ENCODE assay signal across 10 cellular contexts in genomic region chr3:129280183-129280582, GRCh38. TPM values are rescaled to one million over a fixed set of nuclear protein-coding genes. Genes with fewer than 3 reads are reported as not detected.
DNase-seq lines count a peak whose midpoint lies in the region; ATAC-seq, FAIRE-seq and TF ChIP-seq lines count a peak whose summit lies in the region.
"Had no signal": no experiment of that assay in that cellular context is flagged by ENCODE, and none has a peak within 500 bp of the region (broad histone marks: within the 10 kb centered on the region; RNA-seq: fewer than 3 reads in every experiment).

No MANE protein-coding gene starts in this region.

- no peak overlapping the region for H2BK12ac ChIP-seq in H1 (ENCODE audit: low read depth, low read length)

- H4K20me1 ChIP-seq in MM.1S (ENCODE audit: insufficient read depth, low read length) = no peaks in the 10 kb centered on the region
- no peaks in the 10 kb centered on the region for H4K20me1 ChIP-seq in H1 (replicated peaks in 1 of 2; ENCODE audit: control insufficient read depth in 1 of 2, insufficient read depth in 2 of 2, low read length in 2 of 2)

- 90% methylated on average over 2 of the region's 2 CpGs; no CpG with 5 or more reads in 1 of the 2 experiments for WGBS in H1 (ENCODE audit: extremely low coverage in 1 of 2, insufficient coverage in 1 of 2, insufficient read length in 1 of 2, insufficient replicate concordance in 2 of 2, low coverage in 1 of 2, low lambda C conversion rate in 2 of 2, missing lambda C conversion rate in 1 of 2), 2 experiments

- no peak for TF ChIP-seq CTCF in MM.1S (IDR thresholded peaks at IDR 0.05; ENCODE audit: low read length)
- no peak for TF ChIP-seq CTCF in H1 (IDR thresholded peaks at IDR 0.05; ENCODE audit: control extremely low read depth in 1 of 3, insufficient read depth in 1 of 3, low read depth in 1 of 3, low read length in 3 of 3)
- no peak for TF ChIP-seq CTCF in nephron progenitor cell (IDR thresholded peaks at IDR 0.05)
- no peak for TF ChIP-seq CTCF in left lung (IDR thresholded peaks at IDR 0.05)

- no peaks in the 10 kb centered on the region for H3K27me3 Mint-ChIP-seq in CD4-positive, alpha-beta memory T cell
- peaks cover 3% of the 10 kb centered on the region for H3K27me3 Mint-ChIP-seq in nephron progenitor cell (ENCODE audit: low read depth, poor library complexity)

- no peak overlapping the region for H3K18ac ChIP-seq in H1 (ENCODE audit: extremely low read depth, low read length)

- H3K36me3 ChIP-seq in CD4-positive, alpha-beta memory T cell (ENCODE audit: insufficient read depth, low read length) = peaks cover 17% of the 10 kb centered on the region
- H3K36me3 ChIP-seq in MM.1S (replicated peaks; ENCODE audit: insufficient read depth, low read length) = no peaks in the 10 kb centered on the region; the same call in 1 of the 2 replicates
- H3K36me3 ChIP-seq in H1 (ENCODE audit: control insufficient read depth in 2 of 4, insufficient read depth in 4 of 4, low read length in 3 of 4) = peaks cover 2 to 21% (median 10%) of the 10 kb centered on the region in 4 experiments; a peak in 7 of 8 replicates
- peaks cover 0 to 28% of the 10 kb centered on the region in 2 donors for H3K36me3 ChIP-seq in left lung

- TF ChIP-seq POLR2A in H1 (IDR thresholded peaks at IDR 0.05; ENCODE audit: control extremely low read depth in 1 of 2, low read depth in 2 of 2, low read length in 2 of 2) = no peak

- no peak for FAIRE-seq in H1 (lab: Jason Lieb, UNC)
- FAIRE-seq: G401.6, islet of Langerhans had no signal

- TF ChIP-seq EP300 in H1 (IDR thresholded peaks at IDR 0.05; ENCODE audit: borderline replicate concordance in 1 of 2, low read depth in 2 of 2, low read length in 2 of 2) = no peak

- no peak for ATAC-seq in left lung

- no peak overlapping the region for H2AFZ ChIP-seq in MM.1S (ENCODE audit: low read length)
- no peak overlapping the region for H2AFZ ChIP-seq in H1 (ENCODE audit: low read length)

- CTCF ChIA-PET in CD4-positive, alpha-beta memory T cell (lab: Charles Lee; ENCODE audit: partially characterized antibody) = interaction anchor here (1.1 to 3.2 kb wide), 3 partner anchors 36 to 310 kb away, joined by 4 to 22 read pairs (median 5); a partner anchor contains a TSS
- CTCF ChIA-PET in H1 (lab: Charles Lee; ENCODE audit: partially characterized antibody) (interaction anchor here (0.6 to 1.3 kb wide), 6 partner anchors 8 to 370 kb away, joined by 3 to 8 read pairs (median 4); a partner anchor contains a TSS), HEK293T (lab: Yijun Ruan, JAX) (interaction anchor here (1.1 to 1.8 kb wide), 2 partner anchors 35 to 36 kb away, joined by 4 to 6 read pairs; a partner anchor contains a TSS)

- TF ChIP-seq RAD21 in H1 (IDR thresholded peaks at IDR 0.05 in 1 of 2, conservative IDR thresholded peaks at IDR 0.05 in 1 of 2; ENCODE audit: low read depth in 2 of 2, low read length in 2 of 2) = no peak

- H2BK5ac ChIP-seq in H1 (ENCODE audit: low read depth, low read length) = no peak overlapping the region

- no peak overlapping the region for H3K23ac ChIP-seq in H1 (ENCODE audit: insufficient read length)

- peaks cover 26 to 66% (median 45%) of the 10 kb centered on the region in 4 donors for H3K4me1 Mint-ChIP-seq in CD4-positive, alpha-beta memory T cell
- peaks cover 38% of the 10 kb centered on the region for H3K4me1 Mint-ChIP-seq in nephron progenitor cell

- H3K4me3 Mint-ChIP-seq in CD4-positive, alpha-beta memory T cell = peak overlapping the region in 7 of 8 donors; percentile 54 to 99 (median 96)
- peak overlapping the region; percentile 98 for H3K4me3 Mint-ChIP-seq in nephron progenitor cell

- H3F3A ChIP-seq in MM.1S (ENCODE audit: insufficient read depth, low read length) = peaks cover 64% of the 10 kb centered on the region

- H3K36me3 Mint-ChIP-seq in CD4-positive, alpha-beta memory T cell = peaks cover 14 to 54% of the 10 kb centered on the region in 2 donors
- H3K36me3 Mint-ChIP-seq in nephron progenitor cell (ENCODE audit: low read depth) = peaks cover 54% of the 10 kb centered on the region

- H2BK120ac ChIP-seq in H1 (replicated peaks; ENCODE audit: low read depth, low read length) = no peak overlapping the region

- H3K27ac ChIP-seq in CD4-positive, alpha-beta memory T cell (ENCODE audit: low read depth, low read length) = peak overlapping the region; percentile 99
- H3K27ac ChIP-seq in MM.1S (ENCODE audit: low read length) (peak overlapping the region; percentile 90; the same call in 1 of the 2 replicates), H1 (ENCODE audit: low read depth, low read length) (no peak overlapping the region), left lung (no peak overlapping the region)

- H3K4me2 ChIP-seq in MM.1S (ENCODE audit: low read depth, low read length) = peak overlapping the region; percentile 69
- H3K4me2 ChIP-seq in H1 (ENCODE audit: insufficient read depth in 1 of 2, low read depth in 2 of 2, low read length in 2 of 2) = peak overlapping the region; percentile 87 to 99

- H3K79me1 ChIP-seq in H1 (ENCODE audit: low read depth, low read length) = no peaks in the 10 kb centered on the region

- H3K27ac Mint-ChIP-seq in CD4-positive, alpha-beta memory T cell = peak overlapping the region; percentile 56 to 99 (median 99)
- no peak overlapping the region for H3K27ac Mint-ChIP-seq in nephron progenitor cell

- no peak overlapping the region for H2AK5ac ChIP-seq in H1 (ENCODE audit: low read depth, low read length)

- no peaks in the 10 kb centered on the region for H3K9me2 ChIP-seq in MM.1S (replicated peaks; ENCODE audit: insufficient read depth, low read length)

- H4K8ac ChIP-seq in H1 (ENCODE audit: extremely low read depth, insufficient read depth, low read length) = no peak overlapping the region

- H3K9me3 Mint-ChIP-seq in CD4-positive, alpha-beta memory T cell = no peaks in the 10 kb centered on the region
- H3K9me3 Mint-ChIP-seq in nephron progenitor cell = no peaks in the 10 kb centered on the region

- H3K4me3 ChIP-seq in CD4-positive, alpha-beta memory T cell (ENCODE audit: low read length in 2 of 2) = peak overlapping the region; percentile 69 to 85
- H3K4me3 ChIP-seq in MM.1S (ENCODE audit: low read length) (peak overlapping the region; percentile 99), H1 (ENCODE audit: extremely low read depth in 1 of 4, insufficient read depth in 2 of 4, low read depth in 3 of 4, low read length in 4 of 4) (peak overlapping the region; percentile 92 to 96 (median 94); a peak in 7 of 8 replicates), left lung (peak overlapping the region in 1 of 2 donors; percentile 81)

- no peak overlapping the region for H2BK20ac ChIP-seq in H1 (ENCODE audit: low read length)

- peaks cover 44% of the 10 kb centered on the region for H3K4me1 ChIP-seq in CD4-positive, alpha-beta memory T cell (ENCODE audit: insufficient read depth, low read length)
- H3K4me1 ChIP-seq in MM.1S (ENCODE audit: low read length) = peaks cover 68% of the 10 kb centered on the region
- peaks cover 0 to 13% (median 6%) of the 10 kb centered on the region in 4 experiments; a peak in 6 of 7 replicates for H3K4me1 ChIP-seq in H1 (replicated peaks in 1 of 4; ENCODE audit: control insufficient read depth in 3 of 4, insufficient read depth in 4 of 4, low read length in 3 of 4)
- H3K4me1 ChIP-seq in left lung = peaks cover 10 to 47% of the 10 kb centered on the region in 2 donors

- intact Hi-C loops in CD4-positive, alpha-beta memory T cell (cut with micrococcal nuclease) = no loop called here
- intact Hi-C loops in left lung (cut with DNase I) = no loop called here

- H3K79me2 ChIP-seq in MM.1S (ENCODE audit: low read length) (peaks cover 59% of the 10 kb centered on the region), H1 (ENCODE audit: control insufficient read depth in 1 of 2, insufficient read depth in 2 of 2, low read length in 2 of 2) (peaks cover 0 to 7% of the 10 kb centered on the region in 2 experiments; a peak in 2 of 4 replicates)

- peaks cover 7% of the 10 kb centered on the region; the same call in 1 of the 2 replicates for H3K23me2 ChIP-seq in H1 (ENCODE audit: low read depth, low read length)

- H3K9me3 ChIP-seq in CD4-positive, alpha-beta memory T cell (ENCODE audit: control insufficient read depth in 1 of 2, low read length in 2 of 2) = no peaks in the 10 kb centered on the region
- H3K9me3 ChIP-seq in MM.1S (replicated peaks; ENCODE audit: insufficient read depth, low read length) = no peaks in the 10 kb centered on the region
- H3K9me3 ChIP-seq in H1 (ENCODE audit: insufficient read depth in 2 of 2, low read depth in 1 of 2, low read length in 1 of 2) = no peaks in the 10 kb centered on the region
- no peaks in the 10 kb centered on the region for H3K9me3 ChIP-seq in left lung

- H3K9ac ChIP-seq in MM.1S (ENCODE audit: low read length) (peak overlapping the region; percentile 100), H1 (replicated peaks in 1 of 4; ENCODE audit: extremely low read depth in 1 of 4, low read depth in 3 of 4, low read length in 3 of 4) (no peak overlapping the region; a peak in 1 of 7 replicates)

- no peak overlapping the region for H4K91ac ChIP-seq in H1 (replicated peaks; ENCODE audit: insufficient read length, low read length)

- H3K27me3 ChIP-seq in CD4-positive, alpha-beta memory T cell (ENCODE audit: insufficient read depth, low read length) = no peaks in the 10 kb centered on the region
- H3K27me3 ChIP-seq in MM.1S (replicated peaks; ENCODE audit: insufficient read depth, low read length) = no peaks in the 10 kb centered on the region
- H3K27me3 ChIP-seq in H1 (replicated peaks in 1 of 4; ENCODE audit: control insufficient read depth in 3 of 4, extremely low read depth in 1 of 4, insufficient read depth in 3 of 4, low read length in 3 of 4) = no peaks in the 10 kb centered on the region
- no peaks in the 10 kb centered on the region for H3K27me3 ChIP-seq in left lung

- no peak overlapping the region for H3K4ac ChIP-seq in H1 (replicated peaks; ENCODE audit: insufficient read length, low read depth, low read length)

- no peak overlapping the region for H3K14ac ChIP-seq in H1 (ENCODE audit: insufficient read length)

- no peak overlapping the region for H3K56ac ChIP-seq in H1 (replicated peaks; ENCODE audit: insufficient read length, low read depth, low read length)

- no peak overlapping the region for H2BK15ac ChIP-seq in H1 (ENCODE audit: low read length)

- POLR2A ChIA-PET in CD4-positive, alpha-beta memory T cell (lab: Charles Lee; ENCODE audit: partially characterized antibody) = interaction anchor here (0.9 to 9.6 kb wide), 9 partner anchors 8 to 160 kb away, joined by 3 to 315 read pairs (median 7); partner anchors contain the start of genes CNBP, COPG1, IFT122 and ISY1
- POLR2A ChIA-PET in H1 (lab: Charles Lee; ENCODE audit: partially characterized antibody) = interaction anchor here (0.6 to 5.4 kb wide), 9 partner anchors 8 to 118 kb away, joined by 3 to 92 read pairs (median 4); a partner anchor contains a TSS
- POLR2A ChIA-PET in HEK293T (lab: Yijun Ruan, JAX) = interaction anchor here (0.6 to 4.4 kb wide), 4 partner anchors 9 to 253 kb away, joined by 3 to 60 read pairs (median 6); a partner anchor contains a TSS

- no peak for DNase-seq in CD4-positive, alpha-beta memory T cell
- no peak for DNase-seq in MM.1S
- DNase-seq in H1 (ENCODE audit: low read depth in 1 of 2, low spot score in 2 of 2) = no peak
- DNase-seq in nephron progenitor cell = no peak
- DNase-seq in HEK293T (ENCODE audit: extremely low spot score) = no peak
- DNase-seq in left lung = no peak
- no peak for DNase-seq in NCI-H2171 (lab: John Stamatoyannopoulos, UW)
- no peak for DNase-seq in NCI-H524 (lab: John Stamatoyannopoulos, UW)

- H4K5ac ChIP-seq in H1 (ENCODE audit: insufficient read length, low read depth, low read length) = no peak overlapping the region

RNA-seq across cellular contexts. Expression of gene HMCES, which starts 1.5 kb away (rescaled TPM):
- total RNA-seq in CD4-positive, alpha-beta memory T cell = 10 to 100 TPM; 50.1 to 52.5 TPM
- polyA plus RNA-seq in CD4-positive, alpha-beta memory T cell = 100 to 1,000 TPM in 1 of 2 donors, 10 to 100 TPM in 1; 100.0 to 100 TPM
- 46.7 and 49.5 TPM in 2 replicates for total RNA-seq in H1 (2021; fragmentation: NEBNext Ultra II Directional; extraction: Animal tissue kit (Norgen Biotek cat#: 25700))
- polyA plus RNA-seq in H1 (2011; rRNA removed) = 27.6 and 30.4 TPM in 2 replicates
- polyA plus RNA-seq in H1 (2011; cell fraction: cytosol; rRNA removed) = 26.4 TPM
- polyA plus RNA-seq in H1 (2011; cell fraction: nucleus; rRNA removed) = 17.6 TPM
- polyA plus RNA-seq in H1 (2012, experiment 1 of 2) = 35.2 to 56.7 TPM (median 52.2 TPM) in 4 replicates
- 32.7 TPM for polyA plus RNA-seq in H1 (2012, experiment 2 of 2)
- polyA plus RNA-seq in H1 (2013, experiment 1 of 2) = 22.5 TPM
- polyA plus RNA-seq in H1 (2013, experiment 2 of 2) = 22.2 TPM
- polyA minus RNA-seq in H1 (2011; rRNA and poly(A)+ RNA removed) = 22.2 and 26.2 TPM in 2 replicates
- polyA minus RNA-seq in H1 (2011; cell fraction: cytosol; rRNA and poly(A)+ RNA removed) = 17.0 TPM
- polyA minus RNA-seq in H1 (2011; cell fraction: nucleus; rRNA and poly(A)+ RNA removed) = 9.9 TPM
- total RNA-seq in left lung = 10 to 100 TPM; 32.9 to 34.9 TPM

RNA-seq across cellular contexts. Expression of gene COPG1, which starts 30.8 kb away (rescaled TPM):
- 100 to 1,000 TPM; 147 TPM for total RNA-seq in CD4-positive, alpha-beta memory T cell
- 100 to 1,000 TPM in 1 of 2 donors, 10 to 100 TPM in 1; 67.4 to 111 TPM for polyA plus RNA-seq in CD4-positive, alpha-beta memory T cell
- total RNA-seq in H1 (2021; fragmentation: NEBNext Ultra II Directional; extraction: Animal tissue kit (Norgen Biotek cat#: 25700)) = 104 and 106 TPM in 2 replicates
- 50.7 and 52.7 TPM in 2 replicates for polyA plus RNA-seq in H1 (2011; rRNA removed)
- 54.2 TPM for polyA plus RNA-seq in H1 (2011; cell fraction: cytosol; rRNA removed)
- 90.8 TPM for polyA plus RNA-seq in H1 (2011; cell fraction: nucleus; rRNA removed)
- 92.1 to 112 TPM (median 110 TPM) in 4 replicates for polyA plus RNA-seq in H1 (2012, experiment 1 of 2)
- polyA plus RNA-seq in H1 (2012, experiment 2 of 2) = 39.2 TPM
- 43.9 TPM for polyA plus RNA-seq in H1 (2013, experiment 1 of 2)
- 38.8 TPM for polyA plus RNA-seq in H1 (2013, experiment 2 of 2)
- 146 and 148 TPM in 2 replicates for polyA minus RNA-seq in H1 (2011; rRNA and poly(A)+ RNA removed)
- 62.9 TPM for polyA minus RNA-seq in H1 (2011; cell fraction: cytosol; rRNA and poly(A)+ RNA removed)
- 68.0 TPM for polyA minus RNA-seq in H1 (2011; cell fraction: nucleus; rRNA and poly(A)+ RNA removed)
- total RNA-seq in left lung = 100 to 1,000 TPM; 211 to 231 TPM

Comparison
In these comparisons a context has a peak if more than half of its experiments do, and no peak if none do; other contexts are left out.
1. H3K27ac ChIP-seq: peak in CD4-positive, alpha-beta memory T cell (single experiment) and MM.1S (single experiment); none in H1 (single experiment) and left lung (0 of 2).